ENCODE assay signal across 8 cellular contexts in genomic region chr17:2101448-2102257, GRCh38. TPM values are rescaled to one million over a fixed set of nuclear protein-coding genes. Genes with fewer than 3 reads are reported as not detected.
DNase-seq lines count a peak whose midpoint lies in the region; ATAC-seq and TF ChIP-seq lines count a peak whose summit lies in the region.

No MANE protein-coding gene starts in this region.

- in situ Hi-C loops in G401 (cut with HindIII; ENCODE audit: low sequenced_read_pairs), result no loop called here

- peaks cover 12% of the 10 kb centered on the region for H3K36me3 Mint-ChIP-seq in activated naive CD8-positive, alpha-beta T cell treated with anti-CD3 and anti-CD28 coated beads, Interleukin-2, amount 50 U/mL, for 24 hours (ENCODE audit: low read depth)
- no peaks in the 10 kb centered on the region for H3K36me3 Mint-ChIP-seq in natural killer cell treated with Interleukin-12 subunit alpha and Interleukin-12 subunit beta and Interleukin-15 and Interleukin-18, amount 100 ng/mL, for 72 hours

- peaks cover 30% of the 10 kb centered on the region for H3K4me1 ChIP-seq in A673 (ENCODE audit: insufficient read depth, low read length, poor library complexity, severe bottlenecking)

- BruUV-seq in A673 (replicated peaks; lab: Mats Ljungman, UMichigan), result no TSS peak

- ATAC-seq in activated naive CD8-positive, alpha-beta T cell treated with anti-CD3 and anti-CD28 coated beads, Interleukin-2, amount 50 U/mL, for 24 hours, result peak; percentile 52
- ATAC-seq in natural killer cell treated with Interleukin-12 subunit alpha and Interleukin-12 subunit beta and Interleukin-15 and Interleukin-18, amount 100 ng/mL, for 72 hours, result peak; percentile 81 to 83
- ATAC-seq in GM19023 (IDR thresholded peaks at IDR 0.05; ENCODE audit: unreplicated experiment) (no peak), HG02938 (IDR thresholded peaks at IDR 0.05; ENCODE audit: unreplicated experiment) (no peak)

- H3K4me1 Mint-ChIP-seq in activated naive CD8-positive, alpha-beta T cell treated with anti-CD3 and anti-CD28 coated beads, Interleukin-2, amount 50 U/mL, for 24 hours, result peaks cover 12% of the 10 kb centered on the region
- H3K4me1 Mint-ChIP-seq in natural killer cell treated with Interleukin-12 subunit alpha and Interleukin-12 subunit beta and Interleukin-15 and Interleukin-18, amount 100 ng/mL, for 72 hours (ENCODE audit: low read depth in 2 of 2), result peaks cover 30 to 36% of the 10 kb centered on the region in 2 donors

- CTCF ChIA-PET in A673 (lab: Charles Lee), result no interaction called here

- no peaks in the 10 kb centered on the region for H3K36me3 ChIP-seq in A673 (ENCODE audit: insufficient read depth, low read length, poor library complexity, severe bottlenecking)

- no peak for TF ChIP-seq CTCF in A673 (conservative IDR thresholded peaks at IDR 0.05; ENCODE audit: low read depth, low read length)

- peak; percentile 71 for DNase-seq in G401 (ENCODE audit: low spot score)
- peak; percentile 49 for DNase-seq in OCI-M1 (lab: John Stamatoyannopoulos, UW)
- peak; percentile 33 for DNase-seq in activated naive CD8-positive, alpha-beta T cell treated with anti-CD3 and anti-CD28 coated beads, Interleukin-2, amount 50 U/mL, for 24 hours
- DNase-seq in natural killer cell treated with Interleukin-12 subunit alpha and Interleukin-12 subunit beta and Interleukin-15 and Interleukin-18, amount 100 ng/mL, for 72 hours (ENCODE audit: low spot score), result peak; percentile 68
- no peak for DNase-seq in A673 (ENCODE audit: low spot score)
- no peak for DNase-seq in posterior cingulate gyrus

- no peaks in the 10 kb centered on the region for H3K9me3 ChIP-seq in A673 (ENCODE audit: low read depth, low read length, poor library complexity, severe bottlenecking)

- POLR2A ChIA-PET in A673 (lab: Charles Lee; ENCODE audit: low non-redundant PET), result no interaction called here

- intact Hi-C loops in A673 (cut with micrococcal nuclease; ENCODE audit: unreplicated experiment), result no loop called here
- intact Hi-C loops in posterior cingulate gyrus (cut with DNase I), result no loop called here

- H3K4me3 Mint-ChIP-seq in activated naive CD8-positive, alpha-beta T cell treated with anti-CD3 and anti-CD28 coated beads, Interleukin-2, amount 50 U/mL, for 24 hours, result no peak overlapping the region
- H3K4me3 Mint-ChIP-seq in natural killer cell treated with Interleukin-12 subunit alpha and Interleukin-12 subunit beta and Interleukin-15 and Interleukin-18, amount 100 ng/mL, for 72 hours, result peak overlapping the region; percentile 36

- H3K9me3 Mint-ChIP-seq in activated naive CD8-positive, alpha-beta T cell treated with anti-CD3 and anti-CD28 coated beads, Interleukin-2, amount 50 U/mL, for 24 hours, result no peaks in the 10 kb centered on the region
- H3K9me3 Mint-ChIP-seq in natural killer cell treated with Interleukin-12 subunit alpha and Interleukin-12 subunit beta and Interleukin-15 and Interleukin-18, amount 100 ng/mL, for 72 hours, result no peaks in the 10 kb centered on the region

- H3K27me3 ChIP-seq in A673 (replicated peaks; ENCODE audit: insufficient read depth, low read depth, low read length, poor library complexity), result no peaks in the 10 kb centered on the region

- no peak overlapping the region for H3K4me3 ChIP-seq in A673 (ENCODE audit: low read depth, low read length, poor library complexity, severe bottlenecking)

- no peak overlapping the region for H3K27ac Mint-ChIP-seq in activated naive CD8-positive, alpha-beta T cell treated with anti-CD3 and anti-CD28 coated beads, Interleukin-2, amount 50 U/mL, for 24 hours
- peak overlapping the region; percentile 60 to 78 for H3K27ac Mint-ChIP-seq in natural killer cell treated with Interleukin-12 subunit alpha and Interleukin-12 subunit beta and Interleukin-15 and Interleukin-18, amount 100 ng/mL, for 72 hours

- no peak overlapping the region for H3K27ac ChIP-seq in A673 (ENCODE audit: low read depth, low read length, poor library complexity, severe bottlenecking)

- H3K27me3 Mint-ChIP-seq in activated naive CD8-positive, alpha-beta T cell treated with anti-CD3 and anti-CD28 coated beads, Interleukin-2, amount 50 U/mL, for 24 hours, result no peaks in the 10 kb centered on the region
- no peaks in the 10 kb centered on the region for H3K27me3 Mint-ChIP-seq in natural killer cell treated with Interleukin-12 subunit alpha and Interleukin-12 subunit beta and Interleukin-15 and Interleukin-18, amount 100 ng/mL, for 72 hours

RNA-seq across cellular contexts. Expression of gene HIC1, which starts 46.8 kb away (rescaled TPM):
- total RNA-seq in G401 (2014; rRNA removed; shearing (Covaris generic)), result 20.2 and 37.8 TPM in 2 replicates
- 10 to 100 TPM; 24.8 to 56.7 TPM for total RNA-seq in natural killer cell treated with Interleukin-12 subunit alpha and Interleukin-12 subunit beta and Interleukin-15 and Interleukin-18, amount 100 ng/mL, for 72 hours
- 0.84 and 1.5 TPM in 2 replicates for total RNA-seq in A673 (2021)

RNA-seq across cellular contexts. Expression of gene OVCA2, which starts 59.8 kb away (rescaled TPM):
- total RNA-seq in G401 (2014; rRNA removed; shearing (Covaris generic)), result 48.0 and 63.1 TPM in 2 replicates
- 10 to 100 TPM; 35.5 to 49.8 TPM for total RNA-seq in natural killer cell treated with Interleukin-12 subunit alpha and Interleukin-12 subunit beta and Interleukin-15 and Interleukin-18, amount 100 ng/mL, for 72 hours
- total RNA-seq in A673 (2021), result 30.7 and 33.1 TPM in 2 replicates

Comparison
In these comparisons a context has a peak if more than half of its experiments do, and no peak if none do; other contexts are left out.
1. DNase-seq: peak in G401 (single experiment), OCI-M1 (single experiment), activated naive CD8-positive, alpha-beta T cell treated with anti-CD3 and anti-CD28 coated beads, Interleukin-2, amount 50 U/mL, for 24 hours (single experiment) and natural killer cell treated with Interleukin-12 subunit alpha and Interleukin-12 subunit beta and Interleukin-15 and Interleukin-18, amount 100 ng/mL, for 72 hours (single experiment); none in A673 (single experiment) and posterior cingulate gyrus (0 of 10).
2. ATAC-seq: peak in activated naive CD8-positive, alpha-beta T cell treated with anti-CD3 and anti-CD28 coated beads, Interleukin-2, amount 50 U/mL, for 24 hours (single experiment) and natural killer cell treated with Interleukin-12 subunit alpha and Interleukin-12 subunit beta and Interleukin-15 and Interleukin-18, amount 100 ng/mL, for 72 hours (2 of 2); none in GM19023 (single experiment) and HG02938 (single experiment).